Comparison of ENCODE assay signal across 9 cellular contexts in genomic region chr3:190424478-190425439, GRCh38. TPM values are rescaled to one million over a fixed set of nuclear protein-coding genes. Genes with fewer than 3 reads are reported as not detected.
DNase-seq lines count a peak whose midpoint lies in the region; ATAC-seq and TF ChIP-seq lines count a peak whose summit lies in the region.
"Had no signal": no experiment of that assay in that cellular context is flagged by ENCODE, and none has a peak within 500 bp of the region (broad histone marks: within the 10 kb centered on the region; RNA-seq: fewer than 3 reads in every experiment).

No MANE protein-coding gene starts in this region.

- TF ChIP-seq POLR2A in testis (IDR thresholded peaks at IDR 0.05), result no peak

- DNase-seq in C1 segment of cervical spinal cord (lab: John Stamatoyannopoulos, UW) (peak in 11 of 14 donors; percentile 1 to 38 (median 15)), NCI-H2196 (lab: John Stamatoyannopoulos, UW; ENCODE audit: unreplicated experiment) (peak; percentile 57), medulla oblongata (ENCODE audit: extremely low spot score) (peak; percentile 67), testis (peak; percentile 58)
- peak in 2 of 3 donors; percentile 1 to 2 for DNase-seq in effector memory CD4-positive, alpha-beta T cell

- WGBS in testis, 2 donors, result 24 to 28% methylated on average over 16 of the region's 16 CpGs

- peak; percentile 80 for ATAC-seq in GM18909 (IDR thresholded peaks at IDR 0.05; ENCODE audit: poor library complexity, unreplicated experiment)
- peak; percentile 70 for ATAC-seq in HG03103 (IDR thresholded peaks at IDR 0.05; ENCODE audit: low read depth, unreplicated experiment)
- ATAC-seq in activated CD4-positive, CD25-positive, alpha-beta regulatory T cell treated with anti-CD3 and anti-CD28 coated beads, Interleukin-2, amount 50 U/mL, for 24 hours, result peak; percentile 41 to 46

- TF ChIP-seq CTCF in testis (IDR thresholded peaks at IDR 0.05), result peak; percentile 57 to 73 (median 67)

- no peaks in the 10 kb centered on the region for H3K27me3 ChIP-seq in effector memory CD4-positive, alpha-beta T cell (replicated peaks; ENCODE audit: control insufficient read depth, insufficient read depth, low read length, poor library complexity, severe bottlenecking)
- H3K27me3 ChIP-seq in testis, result no peaks in the 10 kb centered on the region

- no peak overlapping the region for H3K27ac ChIP-seq in effector memory CD4-positive, alpha-beta T cell (ENCODE audit: insufficient read depth, low read length, poor library complexity, severe bottlenecking)
- no peak overlapping the region for H3K27ac ChIP-seq in testis

- H3K9me3 ChIP-seq in effector memory CD4-positive, alpha-beta T cell (ENCODE audit: control insufficient read depth, low read length), result no peaks in the 10 kb centered on the region
- H3K9me3 ChIP-seq in testis, result no peaks in the 10 kb centered on the region

- H3K4me1 ChIP-seq in effector memory CD4-positive, alpha-beta T cell (ENCODE audit: control insufficient read depth, insufficient read depth, low read length, poor library complexity, severe bottlenecking), result no peaks in the 10 kb centered on the region
- no peaks in the 10 kb centered on the region for H3K4me1 ChIP-seq in testis

- H3K36me3 ChIP-seq in effector memory CD4-positive, alpha-beta T cell (ENCODE audit: control insufficient read depth, insufficient read depth, low read length), result no peaks in the 10 kb centered on the region
- no peaks in the 10 kb centered on the region for H3K36me3 ChIP-seq in testis (ENCODE audit: low read depth, missing control alignments)

- intact Hi-C loops in testis (cut with DNase I; ENCODE audit: low total_unique reads), result no loop called here

- no peak overlapping the region for H3K4me3 ChIP-seq in effector memory CD4-positive, alpha-beta T cell (ENCODE audit: insufficient read depth, low read depth, low read length, poor library complexity, severe bottlenecking)
- no peak overlapping the region for H3K4me3 ChIP-seq in testis

RNA-seq across cellular contexts. Expression of gene TMEM207, which starts 24.9 kb away (rescaled TPM):
- total RNA-seq in testis, result 1 to 10 TPM in 1 of 2 donors, under 1 TPM in 1; 0.19 to 1.6 TPM
- not detected for polyA plus RNA-seq in testis (ENCODE audit: insufficient read depth, low read depth, low replicate concordance)
- total RNA-seq: T-helper 1 cell treated with Interleukin-12 subunit alpha and Interleukin-12 subunit beta and Interleukin-4 antibody, amounts not matched to agents 30 ng/mL and 1 ng/mL, for 36 hours had no signal

RNA-seq across cellular contexts. Expression of gene CLDN16, which starts 36.8 kb away (rescaled TPM):
- under 1 TPM; 0.19 to 0.55 TPM for total RNA-seq in testis
- 0.36 TPM for polyA plus RNA-seq in testis (ENCODE audit: insufficient read depth, low read depth, low replicate concordance)
- total RNA-seq: T-helper 1 cell treated with Interleukin-12 subunit alpha and Interleukin-12 subunit beta and Interleukin-4 antibody, amounts not matched to agents 30 ng/mL and 1 ng/mL, for 36 hours had no signal

Comparison
In these comparisons a context has a peak if more than half of its experiments do, and no peak if none do; other contexts are left out.
1. DNase-seq: peak in every context shown above with its lines; median percentile 67 in medulla oblongata; 58 in testis; 57 in NCI-H2196; 15 in C1 segment of cervical spinal cord; 2 in effector memory CD4-positive, alpha-beta T cell.